23 cellular contexts compared by ENCODE assay signal in genomic region chr11:18790820-18791174, GRCh38. TPM values are rescaled to one million over a fixed set of nuclear protein-coding genes. Genes with fewer than 3 reads are reported as not detected.
A peak's percentile ranks its signal among the peaks of the same experiment; 100 is the strongest.
DNase-seq lines count a peak whose midpoint lies in the region; ATAC-seq and TF ChIP-seq lines count a peak whose summit lies in the region.
"Had no signal": no experiment of that assay in that cellular context is flagged by ENCODE, and none has a peak within 500 bp of the region (broad histone marks: within the 10 kb centered on the region; RNA-seq: fewer than 3 reads in every experiment).

No MANE protein-coding gene starts in this region.

- H3K9ac ChIP-seq in HUES6 (ENCODE audit: low read length): no peak overlapping the region
- no peak overlapping the region for H3K9ac ChIP-seq in iPS-18a (ENCODE audit: low read length)

- no peak overlapping the region for H3K27ac ChIP-seq in HUES6 (ENCODE audit: low read depth, low read length)
- H3K27ac ChIP-seq in angular gyrus (ENCODE audit: low read depth, low read length): peak overlapping the region; percentile 64
- H3K27ac ChIP-seq in iPS-18a (ENCODE audit: low read length): no peak overlapping the region
- H3K27ac ChIP-seq in naive thymus-derived CD4-positive, alpha-beta T cell (ENCODE audit: low read depth, low read length): no peak overlapping the region
- H3K27ac ChIP-seq: esophagus squamous epithelium, right lobe of liver had no signal

- H3K27me3 ChIP-seq in HUES6 (ENCODE audit: control insufficient read depth, insufficient read depth, low read length): peaks cover 85% of the 10 kb centered on the region
- H3K27me3 ChIP-seq in iPS-18a (ENCODE audit: control insufficient read depth, insufficient read depth, low read length): peaks cover 32% of the 10 kb centered on the region
- no peaks in the 10 kb centered on the region for H3K27me3 ChIP-seq in naive thymus-derived CD4-positive, alpha-beta T cell (ENCODE audit: control insufficient read depth in 2 of 2, insufficient read depth in 2 of 2, low read length in 2 of 2)

- no peak for ATAC-seq in naive thymus-derived CD4-positive, alpha-beta T cell
- no peak for ATAC-seq in GM18861 (IDR thresholded peaks at IDR 0.05; ENCODE audit: unreplicated experiment)
- ATAC-seq: activated CD4-positive, alpha-beta T cell treated with anti-CD3 and anti-CD28 coated beads for 36 hours; naive thymus-derived CD8-positive, alpha-beta T cell; right lobe of liver had no signal

- intact Hi-C loops in naive thymus-derived CD4-positive, alpha-beta T cell (cut with micrococcal nuclease): no loop called here

- no peak for TF ChIP-seq CTCF in progenitor cell of endocrine pancreas (IDR thresholded peaks at IDR 0.05; ENCODE audit: unreplicated experiment)

- H3K36me3 ChIP-seq in HUES6 (ENCODE audit: control insufficient read depth, insufficient read depth, low read length) (no peaks in the 10 kb centered on the region), iPS-18a (ENCODE audit: control insufficient read depth, low read depth, low read length) (no peaks in the 10 kb centered on the region)
- no peaks in the 10 kb centered on the region for H3K36me3 ChIP-seq in naive thymus-derived CD4-positive, alpha-beta T cell (ENCODE audit: control insufficient read depth in 2 of 3, insufficient read depth in 3 of 3, low read length in 3 of 3)
- H3K36me3 ChIP-seq: esophagus squamous epithelium, right lobe of liver had no signal

- no peak overlapping the region for H3K27ac Mint-ChIP-seq in progenitor cell of endocrine pancreas
- no peak overlapping the region for H3K27ac Mint-ChIP-seq in naive thymus-derived CD4-positive, alpha-beta T cell
- H3K27ac Mint-ChIP-seq: activated CD4-positive, alpha-beta T cell treated with anti-CD3 and anti-CD28 coated beads for 36 hours; naive thymus-derived CD8-positive, alpha-beta T cell; T-helper 2 cell treated with Interferon-gamma antibody and Interleukin-4, amounts not matched to agents 5 μg/mL and 100 μg/mL, for 36 hours had no signal

- POLR2A ChIA-PET in naive thymus-derived CD4-positive, alpha-beta T cell (lab: Charles Lee): no interaction called here

- peaks cover 51% of the 10 kb centered on the region for H3K27me3 Mint-ChIP-seq in progenitor cell of endocrine pancreas
- H3K27me3 Mint-ChIP-seq in naive thymus-derived CD4-positive, alpha-beta T cell: peaks cover 33 to 79% (median 60%) of the 10 kb centered on the region in 5 donors

- CTCF ChIA-PET in naive thymus-derived CD4-positive, alpha-beta T cell (lab: Charles Lee): no interaction called here

- H3K4me3 Mint-ChIP-seq in progenitor cell of endocrine pancreas (ENCODE audit: low read depth): peak overlapping the region; percentile 70
- H3K4me3 Mint-ChIP-seq in naive thymus-derived CD4-positive, alpha-beta T cell: peak overlapping the region in 3 of 10 donors; percentile 9 to 23 (median 11)
- H3K4me3 Mint-ChIP-seq: activated CD4-positive, alpha-beta T cell treated with anti-CD3 and anti-CD28 coated beads for 36 hours; T-helper 2 cell treated with Interferon-gamma antibody and Interleukin-4, amounts not matched to agents 5 μg/mL and 100 μg/mL, for 36 hours had no signal

- no peaks in the 10 kb centered on the region for H3K9me3 Mint-ChIP-seq in progenitor cell of endocrine pancreas (ENCODE audit: low read depth)
- H3K9me3 Mint-ChIP-seq in naive thymus-derived CD4-positive, alpha-beta T cell: peaks cover 0 to 1% (median 0%) of the 10 kb centered on the region in 11 donors
- H3K9me3 Mint-ChIP-seq: naive thymus-derived CD8-positive, alpha-beta T cell; T-helper 2 cell treated with Interferon-gamma antibody and Interleukin-4, amounts not matched to agents 5 μg/mL and 100 μg/mL, for 36 hours had no signal

- H3K4me1 ChIP-seq in HUES6 (ENCODE audit: control insufficient read depth, insufficient read depth, low read length) (peaks cover 9% of the 10 kb centered on the region; the same call in 1 of the 2 replicates), iPS-18a (ENCODE audit: control insufficient read depth, low read depth, low read length) (no peaks in the 10 kb centered on the region)
- no peaks in the 10 kb centered on the region for H3K4me1 ChIP-seq in naive thymus-derived CD4-positive, alpha-beta T cell (ENCODE audit: control insufficient read depth in 2 of 2, insufficient read depth in 2 of 2, low read length in 2 of 2)

- DNase-seq in progenitor cell of endocrine pancreas (ENCODE audit: low spot score, unreplicated experiment) (peak; percentile 11), SHP77 treated with DMSO at 0.1 percent for 48 hours (lab: John Stamatoyannopoulos, UW) (no peak)
- no peak for DNase-seq in naive thymus-derived CD4-positive, alpha-beta T cell
- DNase-seq: activated CD4-positive, alpha-beta T cell treated with anti-CD3 and anti-CD28 coated beads for 36 hours; activated CD8-positive, alpha-beta memory T cell treated with anti-CD3 and anti-CD28 coated beads, Interleukin-2, amount 50 U/mL, for 4 hours; activated naive CD4-positive, alpha-beta T cell; esophagus squamous epithelium; GOT3; Kasumi-1; naive thymus-derived CD8-positive, alpha-beta T cell; NCI-H1105 treated with DMSO at 0.1 percent for 48 hours; NCI-H2171 treated with DMSO at 0.1 percent for 48 hours; right lobe of liver; SIG-M5; stimulated activated CD4-positive, alpha-beta T cell treated with anti-CD3 and anti-CD28 coated beads, Interleukin-2, amount 100 ng/mL, for 24 hours had no signal

- no peaks in the 10 kb centered on the region for H3K36me3 Mint-ChIP-seq in progenitor cell of endocrine pancreas (ENCODE audit: insufficient read depth)
- no peaks in the 10 kb centered on the region for H3K36me3 Mint-ChIP-seq in naive thymus-derived CD4-positive, alpha-beta T cell
- H3K36me3 Mint-ChIP-seq: naive thymus-derived CD8-positive, alpha-beta T cell had no signal

- peak overlapping the region; percentile 92 for H3K4me3 ChIP-seq in HUES6 (ENCODE audit: low read depth, low read length)
- H3K4me3 ChIP-seq in iPS-18a (ENCODE audit: low read length): peak overlapping the region; percentile 76
- no peak overlapping the region for H3K4me3 ChIP-seq in naive thymus-derived CD4-positive, alpha-beta T cell (ENCODE audit: low read length)
- H3K4me3 ChIP-seq: lung had no signal

- H3K9me3 ChIP-seq in HUES6 (ENCODE audit: control insufficient read depth, insufficient read depth, low read depth, low read length) (no peaks in the 10 kb centered on the region), iPS-18a (ENCODE audit: control insufficient read depth, low read depth, low read length) (no peaks in the 10 kb centered on the region)
- H3K9me3 ChIP-seq in naive thymus-derived CD4-positive, alpha-beta T cell (ENCODE audit: control insufficient read depth in 2 of 3, low read length in 3 of 3): no peaks in the 10 kb centered on the region
- H3K9me3 ChIP-seq: esophagus squamous epithelium, right lobe of liver had no signal

- peaks cover 9% of the 10 kb centered on the region for H3K4me1 Mint-ChIP-seq in progenitor cell of endocrine pancreas (ENCODE audit: low read depth)
- peaks cover 0 to 8% (median 5%) of the 10 kb centered on the region in 7 donors for H3K4me1 Mint-ChIP-seq in naive thymus-derived CD4-positive, alpha-beta T cell

RNA-seq across cellular contexts. Expression of gene PTPN5, which starts 0.8 kb away (rescaled TPM):
- total RNA-seq in progenitor cell of endocrine pancreas: 11.3 and 12.6 TPM in 2 replicates
- total RNA-seq in naive thymus-derived CD4-positive, alpha-beta T cell: not detected
- not detected for polyA plus RNA-seq in naive thymus-derived CD4-positive, alpha-beta T cell
- total RNA-seq: activated CD4-positive, alpha-beta T cell treated with anti-CD3 and anti-CD28 coated beads for 36 hours; dermis blood vessel endothelial cell; naive thymus-derived CD8-positive, alpha-beta T cell; right lobe of liver had no signal
- polyA plus RNA-seq: BJ; naive thymus-derived CD8-positive, alpha-beta T cell had no signal

Comparison
In these comparisons a context has a peak if more than half of its experiments do, and no peak if none do; other contexts are left out.
1. RNA of gene PTPN5, which starts 0.8 kb away (total RNA-seq): 11.3 to 12.6 TPM in progenitor cell of endocrine pancreas; not detected in naive thymus-derived CD4-positive, alpha-beta T cell; every median in the first group is over 10 times any median in the second.